8 cellular contexts compared by ENCODE assay signal in genomic region chrX:14497184-14497666, GRCh38. TPM values are rescaled to one million over a fixed set of nuclear protein-coding genes. Genes with fewer than 3 reads are reported as not detected.
A peak's percentile ranks its signal among the peaks of the same experiment; 100 is the strongest.
DNase-seq lines count a peak whose midpoint lies in the region; ATAC-seq, FAIRE-seq and TF ChIP-seq lines count a peak whose summit lies in the region.

No MANE protein-coding gene starts in this region.

- H4K20me1 ChIP-seq in astrocyte (ENCODE audit: insufficient read depth, low read length) = no peaks in the 10 kb centered on the region

- no peak overlapping the region for H3K4me3 Mint-ChIP-seq in astrocyte (ENCODE audit: unreplicated experiment)

- H3K4me1 Mint-ChIP-seq in astrocyte (ENCODE audit: low read depth, unreplicated experiment) = peaks cover 3% of the 10 kb centered on the region

- no peaks in the 10 kb centered on the region for H3K9me3 ChIP-seq in astrocyte (ENCODE audit: insufficient read depth, low read depth, low read length)
- H3K9me3 ChIP-seq in neutrophil = no peaks in the 10 kb centered on the region

- H3K36me3 ChIP-seq in astrocyte (ENCODE audit: insufficient read depth, low read length) (no peaks in the 10 kb centered on the region), neutrophil (no peaks in the 10 kb centered on the region)

- H3K4me1 ChIP-seq in astrocyte (ENCODE audit: insufficient read depth, low read length) (no peaks in the 10 kb centered on the region), neutrophil (ENCODE audit: control insufficient read depth in 1 of 2, insufficient read depth in 1 of 2, low read depth in 1 of 2, low read length in 1 of 2) (no peaks in the 10 kb centered on the region)

- H3K9me3 Mint-ChIP-seq in astrocyte (ENCODE audit: unreplicated experiment) = no peaks in the 10 kb centered on the region

- H3K27me3 ChIP-seq in astrocyte (ENCODE audit: insufficient read depth, low read length) (no peaks in the 10 kb centered on the region), neutrophil (no peaks in the 10 kb centered on the region)

- H3K79me2 ChIP-seq in astrocyte (ENCODE audit: insufficient read depth, low read length) = no peaks in the 10 kb centered on the region

- H3K9ac ChIP-seq in astrocyte (ENCODE audit: low read length) = no peak overlapping the region

- TF ChIP-seq CTCF in astrocyte (IDR thresholded peaks at IDR 0.05; ENCODE audit: insufficient read depth, low read depth, low read length) = no peak
- no peak for TF ChIP-seq CTCF in neutrophil (IDR thresholded peaks at IDR 0.05)

- FAIRE-seq in astrocyte (lab: Jason Lieb, UNC) = no peak

- H3K4me3 ChIP-seq in astrocyte (ENCODE audit: insufficient read depth, low read depth, low read length) (no peak overlapping the region), neutrophil (ENCODE audit: low read depth in 1 of 2, low read length in 1 of 2) (peak overlapping the region in 1 of 2 experiments; percentile 21)

- no peak overlapping the region for H2AFZ ChIP-seq in astrocyte (ENCODE audit: low read depth, low read length)

- H3K27me3 Mint-ChIP-seq in astrocyte (ENCODE audit: low read depth, unreplicated experiment) = no peaks in the 10 kb centered on the region

- DNase-seq in ELR (ENCODE audit: low read depth) (peak; percentile 0), astrocyte (ENCODE audit: low read depth) (no peak), NCI-H69 (lab: John Stamatoyannopoulos, UW) (no peak), COLO668 (lab: John Stamatoyannopoulos, UW; ENCODE audit: unreplicated experiment) (no peak), AML-193 (lab: John Stamatoyannopoulos, UW) (no peak)

- H3K27ac Mint-ChIP-seq in astrocyte (ENCODE audit: unreplicated experiment) = peak overlapping the region; percentile 79

- H3K27ac ChIP-seq in astrocyte (ENCODE audit: low read depth, low read length) = no peak overlapping the region
- peak overlapping the region; percentile 53 for H3K27ac ChIP-seq in neutrophil

- H3K36me3 Mint-ChIP-seq in astrocyte (ENCODE audit: low read depth, unreplicated experiment) = no peaks in the 10 kb centered on the region

- H3K4me2 ChIP-seq in astrocyte (ENCODE audit: low read length) = peak overlapping the region; percentile 39

- ATAC-seq in GM19395 (IDR thresholded peaks at IDR 0.05; ENCODE audit: unreplicated experiment) = peak; percentile 76
- peak; percentile 89 for ATAC-seq in HG03571 (IDR thresholded peaks at IDR 0.05; ENCODE audit: unreplicated experiment)

RNA-seq across cellular contexts. Expression of gene GLRA2, which starts 32.1 kb away (rescaled TPM):
- total RNA-seq in astrocyte = not detected in 2 replicates
